In the genomic region with DNA sequence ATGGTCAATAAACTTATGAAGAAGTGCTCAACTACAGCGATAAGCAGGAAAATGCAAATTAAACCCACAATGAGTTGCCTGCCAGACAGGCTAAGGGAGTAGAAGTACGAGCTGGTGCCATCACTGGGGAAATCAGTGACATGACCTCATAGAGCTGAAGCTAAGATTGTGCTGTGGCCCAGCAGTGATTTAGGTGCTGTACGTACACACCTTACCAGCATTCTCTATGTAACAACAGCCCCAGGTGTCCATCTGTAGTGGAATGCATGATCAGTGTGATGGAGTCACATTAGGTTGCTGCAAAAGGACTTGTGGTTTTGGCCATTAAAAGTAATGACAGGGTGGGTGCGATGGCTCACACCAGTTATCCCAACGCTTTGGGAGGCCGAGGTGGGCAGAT, we compare ENCODE assay signal across 34 cellular contexts.
"Had no signal": no experiment of that assay in that cellular context is flagged by ENCODE, and none has a peak within 500 bp of the region (broad histone marks: within the 10 kb centered on the region; RNA-seq: fewer than 3 reads in every experiment).

No MANE protein-coding gene starts in this region.

- H3K4me3 ChIP-seq: MG63 had no signal

- H3K9me3 ChIP-seq: MG63 had no signal

- H3K36me3 ChIP-seq: MG63 had no signal

- H3K27me3 ChIP-seq: MG63 had no signal

- DNase-seq: Karpas-422, Kasumi-1, MG63, MM.1S, MV-4-11, NCI-H1048, NCI-H1092, NCI-H1092 treated with DMSO at 0.1 percent for 48 hours, NCI-H1105, NCI-H1105 treated with DMSO at 0.1 percent for 48 hours, NCI-H1417, NCI-H1417 treated with DMSO at 0.1 percent for 48 hours, NCI-H1436, NCI-H1436 treated with DMSO at 0.1 percent for 48 hours, NCI-H146, NCI-H1694, NCI-H1694 treated with DMSO at 0.1 percent for 48 hours, NCI-H187, NCI-H187 treated with DMSO at 0.1 percent for 48 hours, NCI-H1930, NCI-H2029, NCI-H2029 treated with DMSO at 0.1 percent for 48 hours, NCI-H2081, NCI-H2081 treated with DMSO at 0.1 percent for 48 hours, NCI-H2107, NCI-H2171, NCI-H2171 treated with DMSO at 0.1 percent for 48 hours, NCI-H2227 treated with DMSO at 0.1 percent for 48 hours, NCI-H226, NCI-H345, NCI-H446, NCI-H446 treated with DMSO at 0.1 percent for 48 hours, NCI-H510A, NCI-H510A treated with DMSO at 0.1 percent for 48 hours had no signal
